Comparison of ENCODE assay signal across 18 cellular contexts in the genomic region with DNA sequence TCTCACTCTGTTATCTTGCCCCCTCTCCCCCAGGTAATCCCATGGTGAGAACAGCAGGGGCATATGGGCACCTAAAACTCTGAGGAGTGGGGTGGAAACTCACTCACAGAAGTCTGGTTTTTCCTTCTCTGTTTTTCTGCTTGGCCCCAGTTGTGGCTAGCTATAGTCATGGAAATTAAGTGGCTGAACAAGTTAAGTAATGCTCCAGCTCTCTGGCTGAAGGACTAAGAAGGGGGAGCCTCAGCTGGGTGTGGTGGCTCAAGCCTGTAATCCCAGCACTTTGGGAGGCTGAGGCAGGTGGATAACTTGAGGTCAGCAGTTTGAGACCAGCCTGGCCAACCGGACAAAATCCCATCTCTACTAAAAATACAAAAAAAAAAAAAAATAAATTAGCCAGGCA.
"Had no signal": no experiment of that assay in that cellular context is flagged by ENCODE, and none has a peak within 500 bp of the region (broad histone marks: within the 10 kb centered on the region; RNA-seq: fewer than 3 reads in every experiment).

No MANE protein-coding gene starts in this region.

- H3K4me3 Mint-ChIP-seq: activated CD4-positive, alpha-beta memory T cell treated with anti-CD3 and anti-CD28 coated beads for 36 hours; activated CD4-positive, alpha-beta T cell treated with anti-CD3 and anti-CD28 coated beads for 36 hours; activated naive CD8-positive, alpha-beta T cell; activated T-helper 1 cell treated with anti-CD3 and anti-CD28 coated beads, Interleukin-12 subunit alpha, Interleukin-12 subunit beta, Interleukin-2, Interleukin-4 antibody, amounts not matched to agents 30 ng/mL and 10 ng/mL and 1 ng/mL, durations not matched to agents 14 hours and 24 hours and 36 hours; effector memory CD8-positive, alpha-beta T cell; mesothelial cell of epicardium; T-helper 17 cell had no signal

- H3K27me3 ChIP-seq: foreskin keratinocyte, thyroid gland had no signal

- H3K9me3 Mint-ChIP-seq: activated CD4-positive, alpha-beta memory T cell treated with anti-CD3 and anti-CD28 coated beads for 36 hours; activated T-helper 1 cell treated with anti-CD3 and anti-CD28 coated beads, Interleukin-12 subunit alpha, Interleukin-12 subunit beta, Interleukin-2, Interleukin-4 antibody, amounts not matched to agents 30 ng/mL and 10 ng/mL and 1 ng/mL, durations not matched to agents 14 hours and 24 hours and 36 hours; effector memory CD8-positive, alpha-beta T cell; mesothelial cell of epicardium had no signal

- H3K36me3 Mint-ChIP-seq: activated CD4-positive, alpha-beta memory T cell treated with anti-CD3 and anti-CD28 coated beads for 36 hours; activated naive CD8-positive, alpha-beta T cell; mesothelial cell of epicardium had no signal

- H3K4me1 ChIP-seq: lower lobe of right lung, thyroid gland had no signal

- H3K27ac ChIP-seq: foreskin keratinocyte, lower lobe of right lung, thyroid gland, WERI-Rb-1 had no signal

- H3K36me3 ChIP-seq: lower lobe of right lung, thyroid gland, WERI-Rb-1 had no signal

- H3K9me3 ChIP-seq: lower lobe of right lung, thyroid gland had no signal

- H3K27ac Mint-ChIP-seq: activated CD4-positive, alpha-beta memory T cell treated with anti-CD3 and anti-CD28 coated beads for 36 hours; activated CD4-positive, alpha-beta T cell treated with anti-CD3 and anti-CD28 coated beads for 36 hours; activated naive CD8-positive, alpha-beta T cell; activated T-helper 1 cell treated with anti-CD3 and anti-CD28 coated beads, Interleukin-12 subunit alpha, Interleukin-12 subunit beta, Interleukin-2, Interleukin-4 antibody, amounts not matched to agents 30 ng/mL and 10 ng/mL and 1 ng/mL, durations not matched to agents 14 hours and 24 hours and 36 hours; effector memory CD8-positive, alpha-beta T cell; mesothelial cell of epicardium; progenitor cell of endocrine pancreas; T-helper 17 cell had no signal

- H3K4me1 Mint-ChIP-seq: T-helper 17 cell had no signal

- DNase-seq: activated CD4-positive, alpha-beta memory T cell treated with anti-CD3 and anti-CD28 coated beads for 36 hours; activated CD4-positive, alpha-beta T cell treated with anti-CD3 and anti-CD28 coated beads for 36 hours; activated T-cell treated with anti-CD3 and anti-CD28 coated beads for 4 hours; caudate nucleus; effector memory CD8-positive, alpha-beta T cell; foreskin keratinocyte; hippocampal formation; kidney glomerular epithelial cell; lower lobe of right lung; stimulated activated CD4-positive, alpha-beta T cell treated with anti-CD3 and anti-CD28 coated beads, Interleukin-2, amount 100 ng/mL, for 24 hours; stimulated activated naive CD4-positive, alpha-beta T cell treated with Interleukin-2 at 50 U/mL for 16 hours; T-helper 17 cell; thyroid gland; WERI-Rb-1 had no signal

- ATAC-seq: activated CD4-positive, alpha-beta T cell treated with anti-CD3 and anti-CD28 coated beads for 36 hours; effector memory CD8-positive, alpha-beta T cell; lower lobe of right lung; T-helper 17 cell had no signal

- H3K4me3 ChIP-seq: lower lobe of right lung, thyroid gland had no signal
